17 cellular contexts compared by ENCODE assay signal in the genomic region with DNA sequence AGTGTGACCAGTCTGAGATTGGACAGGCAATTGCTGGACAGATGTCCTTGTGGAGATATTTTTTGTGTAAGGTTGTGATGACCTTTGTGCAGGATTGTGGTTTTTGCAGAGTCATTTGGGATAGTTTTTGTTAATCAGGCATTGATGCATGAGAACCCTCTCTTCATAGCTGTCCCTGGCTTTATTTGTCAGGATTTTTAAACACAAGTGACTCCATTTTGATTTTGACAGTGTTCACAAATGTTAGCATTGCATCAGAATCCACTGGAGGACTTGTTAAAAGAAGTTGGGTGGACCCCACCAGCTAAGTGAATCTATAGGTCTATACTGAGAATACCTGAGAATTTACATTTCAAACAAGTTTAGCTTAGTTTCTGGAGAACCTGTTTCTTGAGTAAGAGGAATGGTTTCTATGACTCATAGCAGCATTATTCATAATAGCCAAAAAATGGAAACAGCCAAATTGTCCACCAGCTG. TPM values are rescaled to one million over a fixed set of nuclear protein-coding genes. Genes with fewer than 3 reads are reported as not detected.
DNase-seq lines count a peak whose midpoint lies in the region; TF ChIP-seq lines count a peak whose summit lies in the region.
"Had no signal": no experiment of that assay in that cellular context is flagged by ENCODE, and none has a peak within 500 bp of the region (broad histone marks: within the 10 kb centered on the region; RNA-seq: fewer than 3 reads in every experiment).

No MANE protein-coding gene starts in this region.

- no peaks in the 10 kb centered on the region for H3K9me3 Mint-ChIP-seq in activated naive CD4-positive, alpha-beta T cell treated with anti-CD3 and anti-CD28 coated beads, Interleukin-2, amount 50 U/mL, for 24 hours
- no peaks in the 10 kb centered on the region for H3K9me3 Mint-ChIP-seq in activated naive CD4-positive, alpha-beta T cell treated with anti-CD3 and anti-CD28 coated beads, Interleukin-2, amount 10 ng/mL, durations not matched to agents 7 days and 5 days
- no peaks in the 10 kb centered on the region for H3K9me3 Mint-ChIP-seq in type B pancreatic cell

- TF ChIP-seq CTCF in NB4 (IDR thresholded peaks at IDR 0.05; ENCODE audit: low read depth, low read length) (no peak), type B pancreatic cell (conservative IDR thresholded peaks at IDR 0.05) (no peak), GM13977 (IDR thresholded peaks at IDR 0.05; ENCODE audit: extremely low read depth, insufficient read depth, missing control alignments) (no peak)

- no peak overlapping the region for H3K4me3 ChIP-seq in NB4 (ENCODE audit: low read depth, low read length)
- H3K4me3 ChIP-seq: ovary had no signal

- peaks cover 30% of the 10 kb centered on the region for H3K4me1 Mint-ChIP-seq in activated naive CD4-positive, alpha-beta T cell treated with anti-CD3 and anti-CD28 coated beads, Interleukin-2, amount 50 U/mL, for 24 hours
- H3K4me1 Mint-ChIP-seq in activated naive CD4-positive, alpha-beta T cell treated with anti-CD3 and anti-CD28 coated beads, Interleukin-2, amount 10 ng/mL, durations not matched to agents 7 days and 5 days = peaks cover 16% of the 10 kb centered on the region
- H3K4me1 Mint-ChIP-seq in type B pancreatic cell (ENCODE audit: unreplicated experiment) = peaks cover 25% of the 10 kb centered on the region

- DNase-seq in activated naive CD4-positive, alpha-beta T cell treated with anti-CD3 and anti-CD28 coated beads, Interleukin-2, amount 10 ng/mL, durations not matched to agents 7 days and 5 days = no peak
- DNase-seq in NB4 (ENCODE audit: low read depth) (peak; percentile 20), erythroblast (lab: John Stamatoyannopoulos, UW) (peak; percentile 27 to 56), type B pancreatic cell (ENCODE audit: extremely low spot score, unreplicated experiment) (no peak), NCI-H2107 (lab: John Stamatoyannopoulos, UW) (no peak), GM13977 (ENCODE audit: low spot score) (no peak)
- no peak for DNase-seq in stimulated activated CD8-positive, alpha-beta memory T cell treated with anti-CD3 and anti-CD28 coated beads, Interleukin-4, amount 100 ng/mL, for 48 hours
- DNase-seq: amniotic stem cell, dermis blood vessel endothelial cell, kidney, NCI-H1092 treated with DMSO at 0.1 percent for 48 hours, NCI-H446 treated with DMSO at 0.1 percent for 48 hours, ovary had no signal

- H3K27me3 Mint-ChIP-seq in activated naive CD4-positive, alpha-beta T cell treated with anti-CD3 and anti-CD28 coated beads, Interleukin-2, amount 50 U/mL, for 24 hours = no peaks in the 10 kb centered on the region
- H3K27me3 Mint-ChIP-seq in activated naive CD4-positive, alpha-beta T cell treated with anti-CD3 and anti-CD28 coated beads, Interleukin-2, amount 10 ng/mL, durations not matched to agents 7 days and 5 days = no peaks in the 10 kb centered on the region
- no peaks in the 10 kb centered on the region for H3K27me3 Mint-ChIP-seq in type B pancreatic cell

- in situ Hi-C loops in GM13977 (cut with MboI; ENCODE audit: low pct_unique_long_range_greater_than_20kb, low sequenced_read_pairs, unreplicated experiment) = loop anchor here (25.0 kb wide), 1 partner anchor 414 kb away; the partner anchor contains the start of gene FUT8

- H3K27ac Mint-ChIP-seq in activated naive CD4-positive, alpha-beta T cell treated with anti-CD3 and anti-CD28 coated beads, Interleukin-2, amount 50 U/mL, for 24 hours = peak overlapping the region; percentile 52
- no peak overlapping the region for H3K27ac Mint-ChIP-seq in activated naive CD4-positive, alpha-beta T cell treated with anti-CD3 and anti-CD28 coated beads, Interleukin-2, amount 10 ng/mL, durations not matched to agents 7 days and 5 days
- peak overlapping the region; percentile 94 for H3K27ac Mint-ChIP-seq in type B pancreatic cell

- no peak for TF ChIP-seq POLR2A in NB4 (IDR thresholded peaks at IDR 0.05; ENCODE audit: extremely low read depth, insufficient read length)
- TF ChIP-seq POLR2A in erythroblast (IDR thresholded peaks at IDR 0.05; ENCODE audit: low read length) = no peak

- CTCF ChIA-PET in activated naive CD4-positive, alpha-beta T cell treated with anti-CD3 and anti-CD28 coated beads, Interleukin-2, amount 10 ng/mL, durations not matched to agents 7 days and 5 days (lab: Charles Lee) = interaction anchor here (0.7 to 1.5 kb wide), 4 partner anchors 8 to 14 kb away, joined by 3 to 5 read pairs (median 3); partner anchors contain the start of gene FNTB

- H3K4me3 Mint-ChIP-seq in activated naive CD4-positive, alpha-beta T cell treated with anti-CD3 and anti-CD28 coated beads, Interleukin-2, amount 50 U/mL, for 24 hours = no peak overlapping the region
- no peak overlapping the region for H3K4me3 Mint-ChIP-seq in activated naive CD4-positive, alpha-beta T cell treated with anti-CD3 and anti-CD28 coated beads, Interleukin-2, amount 10 ng/mL, durations not matched to agents 7 days and 5 days
- H3K4me3 Mint-ChIP-seq in type B pancreatic cell = peak overlapping the region; percentile 48

- H3K36me3 Mint-ChIP-seq in activated naive CD4-positive, alpha-beta T cell treated with anti-CD3 and anti-CD28 coated beads, Interleukin-2, amount 50 U/mL, for 24 hours = peaks cover 7% of the 10 kb centered on the region
- peaks cover 1% of the 10 kb centered on the region for H3K36me3 Mint-ChIP-seq in activated naive CD4-positive, alpha-beta T cell treated with anti-CD3 and anti-CD28 coated beads, Interleukin-2, amount 10 ng/mL, durations not matched to agents 7 days and 5 days
- H3K36me3 Mint-ChIP-seq in type B pancreatic cell = peaks cover 20% of the 10 kb centered on the region

RNA-seq across cellular contexts. Expression of gene FNTB, which starts 11.8 kb away (rescaled TPM):
- total RNA-seq in type B pancreatic cell (ENCODE audit: low replicate concordance) = 30.1 and 31.2 TPM in 2 replicates

RNA-seq across cellular contexts. Expression of gene RAB15, which starts 26.4 kb away (rescaled TPM):
- total RNA-seq in type B pancreatic cell (ENCODE audit: low replicate concordance) = 31.4 and 55.6 TPM in 2 replicates

RNA-seq across cellular contexts. Expression of gene GPX2, which starts 55.9 kb away (rescaled TPM):
- 39.2 and 69.7 TPM in 2 replicates for total RNA-seq in type B pancreatic cell (ENCODE audit: low replicate concordance)
- total RNA-seq: activated CD8-positive, alpha-beta memory T cell treated with anti-CD3 and anti-CD28 coated beads for 36 hours; dermis blood vessel endothelial cell; glomerular endothelial cell; Right ventricle myocardium inferior had no signal

Comparison
In these comparisons a context has a peak if more than half of its experiments do, and no peak if none do; other contexts are left out.
1. DNase-seq: peak in NB4 (single experiment) and erythroblast (2 of 2); none in activated naive CD4-positive, alpha-beta T cell treated with anti-CD3 and anti-CD28 coated beads, Interleukin-2, amount 10 ng/mL, durations not matched to agents 7 days and 5 days (single experiment), type B pancreatic cell (single experiment), NCI-H2107 (single experiment), stimulated activated CD8-positive, alpha-beta memory T cell treated with anti-CD3 and anti-CD28 coated beads, Interleukin-4, amount 100 ng/mL, for 48 hours (single experiment) and GM13977 (single experiment).